ENCODE assay signal across 7 cellular contexts in the genomic region with DNA sequence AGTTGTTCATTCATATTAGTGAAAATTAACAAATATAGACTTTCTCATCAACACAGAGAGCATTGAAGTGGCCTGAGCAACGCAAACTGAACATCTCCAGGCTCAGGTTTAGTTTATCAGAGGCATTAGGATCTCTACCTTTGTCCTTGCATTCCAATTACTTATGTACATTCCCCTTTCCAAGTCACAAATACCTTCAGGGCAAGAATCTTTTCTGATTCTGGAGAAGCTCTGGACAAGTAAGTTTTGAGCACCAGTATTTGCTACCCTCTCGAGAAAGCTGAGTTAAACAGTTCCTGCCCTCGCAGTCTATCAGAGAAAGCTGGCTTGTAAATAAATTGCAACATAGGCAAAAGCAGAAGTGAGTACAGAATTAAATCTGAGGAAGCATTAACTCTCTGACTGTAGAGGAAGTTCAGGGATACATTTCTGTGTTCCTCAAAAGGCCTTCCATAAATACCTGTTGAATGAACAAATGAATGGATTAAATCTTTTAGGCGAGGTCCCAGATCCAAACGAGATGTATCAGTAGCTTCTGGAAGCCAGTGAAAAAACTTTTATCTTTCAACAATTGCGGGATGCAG. TPM values are rescaled to one million over a fixed set of nuclear protein-coding genes. Genes with fewer than 3 reads are reported as not detected.
A peak's percentile ranks its signal among the peaks of the same experiment; 100 is the strongest.
DNase-seq lines count a peak whose midpoint lies in the region; ATAC-seq, FAIRE-seq and TF ChIP-seq lines count a peak whose summit lies in the region.

No MANE protein-coding gene starts in this region.

- H2AFZ ChIP-seq in H1 (ENCODE audit: low read length) (no peak overlapping the region), neural cell (ENCODE audit: low read depth, low read length) (no peak overlapping the region)

- H4K91ac ChIP-seq in H1 (replicated peaks; ENCODE audit: insufficient read length, low read length) = no peak overlapping the region

- no peak overlapping the region for H3K18ac ChIP-seq in H1 (ENCODE audit: extremely low read depth, low read length)

- 30% methylated on average over 6 of the region's 6 CpGs; no CpG with 5 or more reads in 1 of the 2 experiments for WGBS in H1 (ENCODE audit: extremely low coverage in 1 of 2, insufficient coverage in 1 of 2, insufficient read length in 1 of 2, insufficient replicate concordance in 2 of 2, low coverage in 1 of 2, low lambda C conversion rate in 2 of 2, missing lambda C conversion rate in 1 of 2), 2 experiments

- H3F3A ChIP-seq in neural cell (ENCODE audit: insufficient read depth, low read length, poor library complexity, severe bottlenecking) = peaks cover 7% of the 10 kb centered on the region

- TSS peak; percentile 71 for BruUV-seq in Panc1 (replicated peaks; lab: Mats Ljungman, UMichigan)

- H3K23me2 ChIP-seq in H1 (ENCODE audit: low read depth, low read length) = peaks cover 2% of the 10 kb centered on the region; the same call in 1 of the 2 replicates

- peak overlapping the region; percentile 66 to 74 for H3K4me3 ChIP-seq in Panc1 (ENCODE audit: low read depth in 2 of 2, low read length in 2 of 2)
- H3K4me3 ChIP-seq in H1 (ENCODE audit: extremely low read depth in 1 of 4, insufficient read depth in 2 of 4, low read depth in 3 of 4, low read length in 4 of 4) = peak overlapping the region; percentile 73 to 86 (median 80)
- H3K4me3 ChIP-seq in neural cell (ENCODE audit: low read length) = peak overlapping the region; percentile 99

- FAIRE-seq in H1 (lab: Jason Lieb, UNC) = no peak

- H3K4ac ChIP-seq in H1 (replicated peaks; ENCODE audit: insufficient read length, low read depth, low read length) = no peak overlapping the region

- DNase-seq in Panc1 (ENCODE audit: low read depth, low spot score) = no peak
- peak in 1 of 2 experiments; percentile 19 for DNase-seq in H1 (ENCODE audit: low read depth in 1 of 2, low spot score in 2 of 2)
- DNase-seq in SW 1271 (lab: John Stamatoyannopoulos, UW) = no peak

- no peak overlapping the region for H2BK12ac ChIP-seq in H1 (ENCODE audit: low read depth, low read length)

- H3K36me3 ChIP-seq in Panc1 (ENCODE audit: control insufficient read depth, insufficient read depth, low read length) = peaks cover 3% of the 10 kb centered on the region; the same call in 1 of the 2 replicates
- H3K36me3 ChIP-seq in H1 (ENCODE audit: control insufficient read depth in 2 of 4, insufficient read depth in 4 of 4, low read length in 3 of 4) = no peaks in the 10 kb centered on the region
- H3K36me3 ChIP-seq in neural cell (ENCODE audit: insufficient read depth, low read length) = no peaks in the 10 kb centered on the region

- peaks cover 0 to 55% of the 10 kb centered on the region in 2 experiments; a peak in 2 of 4 replicates for H3K79me2 ChIP-seq in H1 (ENCODE audit: control insufficient read depth in 1 of 2, insufficient read depth in 2 of 2, low read length in 2 of 2)
- H3K79me2 ChIP-seq in neural cell (replicated peaks; ENCODE audit: insufficient read depth, low read length) = peaks cover 47% of the 10 kb centered on the region

- TF ChIP-seq EP300 in H1 (IDR thresholded peaks at IDR 0.05; ENCODE audit: borderline replicate concordance in 1 of 2, low read depth in 2 of 2, low read length in 2 of 2) (no peak), neural cell (conservative IDR thresholded peaks at IDR 0.05; ENCODE audit: poor library complexity, severe bottlenecking) (no peak)

- POLR2A ChIA-PET in Panc1 (lab: Charles Lee) = no interaction called here
- POLR2A ChIA-PET in H1 (lab: Charles Lee; ENCODE audit: partially characterized antibody) = interaction anchor here (0.6 to 1.8 kb wide), 7 partner anchors 8 to 567 kb away, joined by 3 to 6 read pairs (median 3); partner anchors contain the start of gene SNX4

- H3K23ac ChIP-seq in H1 (ENCODE audit: insufficient read length) = no peak overlapping the region

- no peak overlapping the region for H4K5ac ChIP-seq in H1 (ENCODE audit: insufficient read length, low read depth, low read length)

- intact Hi-C loops in Panc1 (cut with micrococcal nuclease; ENCODE audit: unreplicated experiment) = no loop called here

- no peaks in the 10 kb centered on the region for H3K9me3 ChIP-seq in Panc1 (ENCODE audit: control insufficient read depth, insufficient read depth, low read depth, low read length)
- no peaks in the 10 kb centered on the region for H3K9me3 ChIP-seq in H1 (ENCODE audit: insufficient read depth in 2 of 2, low read depth in 1 of 2, low read length in 1 of 2)
- H3K9me3 ChIP-seq in neural cell (ENCODE audit: low read length) = no peaks in the 10 kb centered on the region

- H3K27me3 ChIP-seq in Panc1 (ENCODE audit: control insufficient read depth, insufficient read depth, low read length) = no peaks in the 10 kb centered on the region
- no peaks in the 10 kb centered on the region for H3K27me3 ChIP-seq in H1 (replicated peaks in 1 of 4; ENCODE audit: control insufficient read depth in 3 of 4, extremely low read depth in 1 of 4, insufficient read depth in 3 of 4, low read length in 3 of 4)
- no peaks in the 10 kb centered on the region for H3K27me3 ChIP-seq in neural cell (ENCODE audit: insufficient read depth, low read depth, low read length)

- H3K56ac ChIP-seq in H1 (replicated peaks; ENCODE audit: insufficient read length, low read depth, low read length) = no peak overlapping the region

- H3K9ac ChIP-seq in H1 (replicated peaks in 1 of 4; ENCODE audit: extremely low read depth in 1 of 4, low read depth in 3 of 4, low read length in 3 of 4) (peak overlapping the region; percentile 72 to 91 (median 80); a peak in 6 of 7 replicates), neural cell (ENCODE audit: low read length) (peak overlapping the region; percentile 83)

- no peak overlapping the region for H4K8ac ChIP-seq in H1 (ENCODE audit: extremely low read depth, insufficient read depth, low read length)

- TF ChIP-seq RAD21 in H1 (IDR thresholded peaks at IDR 0.05 in 1 of 2, conservative IDR thresholded peaks at IDR 0.05 in 1 of 2; ENCODE audit: low read depth in 2 of 2, low read length in 2 of 2) (no peak), neural cell (conservative IDR thresholded peaks at IDR 0.05) (no peak)

- no peak overlapping the region for H2BK20ac ChIP-seq in H1 (ENCODE audit: low read length)

- no peak for TF ChIP-seq POLR2A in H1 (IDR thresholded peaks at IDR 0.05; ENCODE audit: control extremely low read depth in 1 of 2, low read depth in 2 of 2, low read length in 2 of 2)

- peaks cover 3% of the 10 kb centered on the region; the same call in 1 of the 2 replicates for H3K79me1 ChIP-seq in H1 (ENCODE audit: low read depth, low read length)

- peak overlapping the region; percentile 93 for H3K27ac ChIP-seq in Panc1 (ENCODE audit: low read length)
- no peak overlapping the region for H3K27ac ChIP-seq in H1 (ENCODE audit: low read depth, low read length)
- H3K27ac ChIP-seq in neural cell (ENCODE audit: low read length) = no peak overlapping the region

- H3K4me2 ChIP-seq in H1 (ENCODE audit: insufficient read depth in 1 of 2, low read depth in 2 of 2, low read length in 2 of 2) = peak overlapping the region; percentile 74 to 85
- H3K4me2 ChIP-seq in neural cell (ENCODE audit: low read length) = peak overlapping the region; percentile 92

- no peak overlapping the region for H2BK15ac ChIP-seq in H1 (ENCODE audit: low read length)

- H4K20me1 ChIP-seq in H1 (replicated peaks in 1 of 2; ENCODE audit: control insufficient read depth in 1 of 2, insufficient read depth in 2 of 2, low read length in 2 of 2) (no peaks in the 10 kb centered on the region), neural cell (ENCODE audit: insufficient read depth) (no peaks in the 10 kb centered on the region)

- in situ Hi-C loops in Panc1 (cut with HindIII; ENCODE audit: low pct_unique_long_range_greater_than_20kb, low sequenced_read_pairs) = no loop called here

- H3K4me1 ChIP-seq in Panc1 (ENCODE audit: control insufficient read depth, insufficient read depth, low read length) = peaks cover 7% of the 10 kb centered on the region
- peaks cover 0 to 2% (median 0%) of the 10 kb centered on the region in 4 experiments; a peak in 3 of 7 replicates for H3K4me1 ChIP-seq in H1 (replicated peaks in 1 of 4; ENCODE audit: control insufficient read depth in 3 of 4, insufficient read depth in 4 of 4, low read length in 3 of 4)

- H3K9me2 ChIP-seq in neural cell (ENCODE audit: insufficient read depth, low read length) = no peaks in the 10 kb centered on the region

- ATAC-seq in GM21723 (IDR thresholded peaks at IDR 0.05; ENCODE audit: unreplicated experiment) = peak; percentile 26
- ATAC-seq in Panc1 = no peak
- no peak for ATAC-seq in HG03460 (IDR thresholded peaks at IDR 0.05; ENCODE audit: unreplicated experiment)
- no peak for ATAC-seq in HG03342 (IDR thresholded peaks at IDR 0.05; ENCODE audit: unreplicated experiment)

- CTCF ChIA-PET in Panc1 (lab: Charles Lee) (no interaction called here), H1 (lab: Charles Lee; ENCODE audit: partially characterized antibody) (interaction anchor here (0.9 kb wide), 1 partner anchor 9 kb away, joined by 8 read pairs; no protein-coding TSS in a partner anchor)

- H2BK5ac ChIP-seq in H1 (ENCODE audit: low read depth, low read length) = no peak overlapping the region

- no peak overlapping the region for H2AK5ac ChIP-seq in H1 (ENCODE audit: low read depth, low read length)

- no peak overlapping the region for H2BK120ac ChIP-seq in H1 (replicated peaks; ENCODE audit: low read depth, low read length)

- TF ChIP-seq CTCF in Panc1 (IDR thresholded peaks at IDR 0.05) = no peak
- TF ChIP-seq CTCF in H1 (IDR thresholded peaks at IDR 0.05; ENCODE audit: control extremely low read depth in 1 of 3, insufficient read depth in 1 of 3, low read depth in 1 of 3, low read length in 3 of 3) = no peak
- no peak for TF ChIP-seq CTCF in neural cell (IDR thresholded peaks at IDR 0.05; ENCODE audit: poor library complexity, severe bottlenecking)

- no peak overlapping the region for H3K14ac ChIP-seq in H1 (ENCODE audit: insufficient read length)

TF ChIP-seq in H1, 55 proteins besides CTCF, POLR2A, EP300 and RAD21 (continues in another document):
- no peak for TF ChIP-seq SIX5 (IDR thresholded peaks at IDR 0.05; ENCODE audit: low read depth, low read length)
- TF ChIP-seq CREB1 (IDR thresholded peaks at IDR 0.05) = no peak

TF ChIP-seq in neural cell, 6 proteins besides CTCF, POLR2A, EP300 and RAD21 (continues in another document):
- TF ChIP-seq SMC3 (conservative IDR thresholded peaks at IDR 0.05; ENCODE audit: poor library complexity) (no peak), TAF1 (IDR thresholded peaks at IDR 0.05; ENCODE audit: low read depth) (no peak)

RNA-seq across cellular contexts. Expression of gene OSBPL11, which starts 1.2 kb away (rescaled TPM):
- total RNA-seq in Panc1 (2021; ENCODE audit: unreplicated experiment) = 21.7 TPM
- polyA plus RNA-seq in Panc1 (2012; ENCODE audit: insufficient read length) = 10.2 TPM
- total RNA-seq in H1 (2021; fragmentation: NEBNext Ultra II Directional; extraction: Animal tissue kit (Norgen Biotek cat#: 25700)) = 20.8 and 21.8 TPM in 2 replicates
- 2.9 and 5.7 TPM in 2 replicates for polyA plus RNA-seq in H1 (2011; rRNA removed)
- 6.7 TPM for polyA plus RNA-seq in H1 (2011; cell fraction: cytosol; rRNA removed)
- polyA plus RNA-seq in H1 (2011; cell fraction: nucleus; rRNA removed) = 2.9 TPM
- polyA plus RNA-seq in H1 (2012, experiment 1 of 2) = 8.6 to 16.3 TPM (median 12.5 TPM) in 4 replicates
- 1.2 TPM for polyA plus RNA-seq in H1 (2012, experiment 2 of 2)
- polyA plus RNA-seq in H1 (2013, experiment 1 of 2) = 10.5 TPM
- 10.2 TPM for polyA plus RNA-seq in H1 (2013, experiment 2 of 2)
- polyA minus RNA-seq in H1 (2011; rRNA and poly(A)+ RNA removed) = 18.9 and 26.4 TPM in 2 replicates
- 10.9 TPM for polyA minus RNA-seq in H1 (2011; cell fraction: cytosol; rRNA and poly(A)+ RNA removed)
- 10.0 TPM for polyA minus RNA-seq in H1 (2011; cell fraction: nucleus; rRNA and poly(A)+ RNA removed)
- 11.8 and 12.6 TPM in 2 replicates for polyA plus RNA-seq in neural cell
- 22.6 and 28.1 TPM in 2 replicates for polyA minus RNA-seq in neural cell
